7 cellular contexts compared by ENCODE assay signal in genomic region chr17:4948997-4949320, GRCh38. TPM values are rescaled to one million over a fixed set of nuclear protein-coding genes. Genes with fewer than 3 reads are reported as not detected.
DNase-seq lines count a peak whose midpoint lies in the region; ATAC-seq and TF ChIP-seq lines count a peak whose summit lies in the region.

No MANE protein-coding gene starts in this region.

- peak overlapping the region; percentile 76 to 98 (median 96) for H3K27ac ChIP-seq in dorsolateral prefrontal cortex
- peak overlapping the region; percentile 91 to 97 for H3K27ac ChIP-seq in lung (ENCODE audit: low read depth in 1 of 2, low read length in 1 of 2)

- H3K27me3 ChIP-seq in dorsolateral prefrontal cortex (peaks cover 0 to 3% (median 0%) of the 10 kb centered on the region in 45 donors), lung (ENCODE audit: control insufficient read depth, insufficient read depth) (no peaks in the 10 kb centered on the region)

- H3K4me1 ChIP-seq in lung (ENCODE audit: control insufficient read depth in 2 of 2, insufficient read depth in 2 of 2, low read length in 2 of 2) = peaks cover 3 to 20% of the 10 kb centered on the region in 2 donors

- DNase-seq in NCI-H2171 treated with DMSO at 0.1 percent for 48 hours (lab: John Stamatoyannopoulos, UW) (peak; percentile 87), dorsolateral prefrontal cortex (peak in 9 of 10 donors; percentile 53 to 87 (median 69)), lung (ENCODE audit: low spot score) (no peak)
- DNase-seq in activated CD4-positive, alpha-beta T cell treated with anti-CD3 and anti-CD28 coated beads for 24 hours (ENCODE audit: low read depth in 2 of 2) = peak; percentile 53 to 63
- peak; percentile 76 to 78 for DNase-seq in stimulated activated CD8-positive, alpha-beta memory T cell treated with anti-CD3 and anti-CD28 coated beads, Interleukin-15, amount 100 ng/mL, for 48 hours (ENCODE audit: low read depth in 2 of 2)

- H3K4me3 ChIP-seq in dorsolateral prefrontal cortex = peak overlapping the region; percentile 68 to 98 (median 91)
- peak overlapping the region; percentile 53 for H3K4me3 ChIP-seq in lung

- peak in 1 of 56 donors; percentile 4 for TF ChIP-seq CTCF in dorsolateral prefrontal cortex (IDR thresholded peaks at IDR 0.05 in 54 of 56, conservative IDR thresholded peaks at IDR 0.05 in 2 of 56; ENCODE audit: low read depth in 1 of 56, partially characterized antibody in 56 of 56)
- no peak for TF ChIP-seq CTCF in lung (IDR thresholded peaks at IDR 0.05; ENCODE audit: control extremely low read depth, extremely low read depth)

- H3K36me3 ChIP-seq in lung (ENCODE audit: control insufficient read depth in 2 of 2, insufficient read depth in 2 of 2, low read length in 2 of 2) = peaks cover 7 to 18% of the 10 kb centered on the region in 2 donors

- intact Hi-C loops in dorsolateral prefrontal cortex (cut with DNase I) = loop anchor here (1.0 to 5.0 kb wide), 6 partner anchors 9 to 217 kb away; partner anchors contain the start of genes RNF167 (in 2 of the 2), SLC25A11 (in 2 of the 2), SPAG7 (in 2 of the 2) and CAMTA2 (in 1 of the 2)

- WGBS in lung, 2 donors = 1% methylated on average over 23 to 29 of the region's 29 CpGs

- ATAC-seq in HG02623 (IDR thresholded peaks at IDR 0.05; ENCODE audit: unreplicated experiment) (peak; percentile 40), lung (ENCODE audit: insufficient read depth, low FRiP score) (peak; percentile 55)

- no peaks in the 10 kb centered on the region for H3K9me3 ChIP-seq in lung (ENCODE audit: control insufficient read depth in 2 of 2, insufficient read depth in 1 of 2, low read length in 1 of 2)

- TF ChIP-seq POLR2A in GM15510 (IDR thresholded peaks at IDR 0.05; ENCODE audit: borderline replicate concordance, extremely low read depth, insufficient read length) = peak; percentile 80

RNA-seq across cellular contexts. Expression of gene PFN1, which starts 0.6 kb away (rescaled TPM):
- total RNA-seq in dorsolateral prefrontal cortex (100 to 1,000 TPM in 104 of 120 experiments, 10 to 100 TPM in 16; 84.4 to 206 (median 112) TPM), lung (100 to 1,000 TPM; 461 to 827 TPM)
- polyA plus RNA-seq in lung = 1,000 to 10,000 TPM in 1 of 2 donors, 100 to 1,000 TPM in 1; 671 to 2,264 TPM

RNA-seq across cellular contexts. Expression of gene ENO3, which starts 2.0 kb away (rescaled TPM):
- total RNA-seq in dorsolateral prefrontal cortex (10 to 100 TPM in 8 of 120 experiments, 1 to 10 TPM in 112; 1.4 to 20.7 (median 5.6) TPM), lung (10 to 100 TPM in 1 of 2 donors, 1 to 10 TPM in 1; 3.3 to 10.7 TPM)
- 1 to 10 TPM; 7.2 to 9.3 TPM for polyA plus RNA-seq in lung

RNA-seq across cellular contexts. Expression of gene RNF167, which starts 8.9 kb away (rescaled TPM):
- 100 to 1,000 TPM in 28 of 120 experiments, 10 to 100 TPM in 92; 65.3 to 121 (median 91.1) TPM for total RNA-seq in dorsolateral prefrontal cortex
- total RNA-seq in lung = 100 to 1,000 TPM in 1 of 2 donors, 10 to 100 TPM in 1; 30.8 to 107 TPM
- polyA plus RNA-seq in lung = 100 to 1,000 TPM in 1 of 2 donors, 10 to 100 TPM in 1; 86.7 to 142 TPM

RNA-seq across cellular contexts. Expression of gene SLC25A11, which starts 9.1 kb away (rescaled TPM):
- total RNA-seq in dorsolateral prefrontal cortex (100 to 1,000 TPM in 9 of 120 experiments, 10 to 100 TPM in 111; 56.8 to 113 (median 82.2) TPM), lung (10 to 100 TPM; 34.8 to 65.8 TPM)
- polyA plus RNA-seq in lung = 10 to 100 TPM; 42.5 to 72.1 TPM

RNA-seq across cellular contexts. Expression of gene GP1BA, which starts 16.9 kb away (rescaled TPM):
- 1 to 10 TPM in 1 of 120 experiments, under 1 TPM in 15, not detected in 104; 0.16 to 1.0 (median 0.24) TPM for total RNA-seq in dorsolateral prefrontal cortex
- under 1 TPM; 0.18 to 0.94 TPM for total RNA-seq in lung
- polyA plus RNA-seq in lung = 1 to 10 TPM in 1 of 2 donors, under 1 TPM in 1; 0.26 to 1.4 TPM
